8 cellular contexts compared by ENCODE assay signal in the genomic region with DNA sequence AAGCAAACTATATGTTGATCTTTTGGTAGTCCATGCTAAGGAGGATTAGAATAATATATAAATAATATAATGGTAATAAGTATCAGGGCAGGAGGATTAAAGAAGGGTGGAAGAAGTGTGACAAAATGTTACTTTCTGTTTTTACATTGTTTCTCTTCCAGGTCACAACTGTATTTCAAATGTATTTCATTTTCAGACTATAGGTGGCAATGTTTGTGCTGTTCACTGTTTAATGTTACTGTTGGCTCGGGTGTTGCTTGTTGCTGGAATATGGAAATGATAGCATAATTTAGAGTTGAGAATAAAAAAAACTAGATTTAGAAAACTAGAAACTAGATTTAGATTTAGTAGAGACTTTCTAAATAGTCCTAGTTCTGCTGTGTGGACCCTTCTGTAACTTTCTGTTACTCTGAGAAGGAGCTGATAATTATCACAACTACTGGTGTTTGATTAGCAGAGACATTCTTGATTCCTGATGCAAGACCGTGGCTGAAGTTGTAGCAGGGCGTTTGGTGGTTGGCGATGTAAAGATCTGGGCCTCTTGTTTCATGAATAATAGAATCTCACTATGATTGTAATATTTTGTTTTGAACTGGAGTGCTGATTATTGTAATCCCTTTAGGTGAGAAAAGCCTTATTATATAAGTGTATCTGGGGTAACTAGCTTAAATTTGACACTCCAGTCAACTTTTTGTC. TPM values are rescaled to one million over a fixed set of nuclear protein-coding genes. Genes with fewer than 3 reads are reported as not detected.
A peak's percentile ranks its signal among the peaks of the same experiment; 100 is the strongest.
DNase-seq lines count a peak whose midpoint lies in the region; ATAC-seq and TF ChIP-seq lines count a peak whose summit lies in the region.

No MANE protein-coding gene starts in this region.

- H3K27ac ChIP-seq in PC-3 (ENCODE audit: low read length) (no peak overlapping the region), foreskin keratinocyte (no peak overlapping the region), aorta (ENCODE audit: low read depth in 1 of 2, low read length in 2 of 2) (no peak overlapping the region)

- no peaks in the 10 kb centered on the region for H3K9me3 Mint-ChIP-seq in glutamatergic neuron (ENCODE audit: unreplicated experiment)

- no peaks in the 10 kb centered on the region for H4K20me1 ChIP-seq in PC-3 (ENCODE audit: low read length)

- H3K27me3 Mint-ChIP-seq in glutamatergic neuron (ENCODE audit: unreplicated experiment): no peaks in the 10 kb centered on the region

- BruUV-seq in PC-3 (replicated peaks; lab: Mats Ljungman, UMichigan): no TSS peak

- H3K4me1 ChIP-seq in PC-3 (ENCODE audit: insufficient read depth, low read length) (peaks cover 19% of the 10 kb centered on the region), foreskin keratinocyte (peaks cover 26% of the 10 kb centered on the region), aorta (ENCODE audit: control insufficient read depth in 1 of 2, insufficient read depth in 2 of 2, low read length in 2 of 2) (peaks cover 0 to 2% of the 10 kb centered on the region in 2 donors)

- H2AFZ ChIP-seq in PC-3 (ENCODE audit: low read length): no peak overlapping the region

- ATAC-seq in GM21619 (IDR thresholded peaks at IDR 0.05; ENCODE audit: unreplicated experiment) (peak; percentile 84), PC-3 (peak; percentile 74), foreskin keratinocyte (peak; percentile 43), aorta (ENCODE audit: low FRiP score) (no peak), sciatic nerve (no peak)

- H3K27me3 ChIP-seq in PC-3 (ENCODE audit: low read length) (no peaks in the 10 kb centered on the region), foreskin keratinocyte (no peaks in the 10 kb centered on the region), aorta (ENCODE audit: control insufficient read depth in 1 of 2, insufficient read depth in 2 of 2, low read length in 1 of 2) (peaks cover 0 to 2% of the 10 kb centered on the region in 2 donors)

- no peaks in the 10 kb centered on the region for H3K9me2 ChIP-seq in PC-3 (replicated peaks; ENCODE audit: low read length)

- H3K4me3 ChIP-seq in PC-3 (ENCODE audit: low read length) (no peak overlapping the region), aorta (ENCODE audit: low read length in 2 of 2) (no peak overlapping the region)

- H3K4me3 Mint-ChIP-seq in glutamatergic neuron (ENCODE audit: unreplicated experiment): no peak overlapping the region

- H3K36me3 ChIP-seq in PC-3 (ENCODE audit: low read depth, low read length): no peaks in the 10 kb centered on the region
- no peaks in the 10 kb centered on the region for H3K36me3 ChIP-seq in aorta (ENCODE audit: control insufficient read depth in 1 of 2, insufficient read depth in 2 of 2, low read length in 1 of 2)

- H3K9ac ChIP-seq in PC-3 (ENCODE audit: low read length): no peak overlapping the region

- WGBS in aorta, 2 donors: 73 to 76% methylated on average over 4 of the region's 4 CpGs

- H3K9me3 ChIP-seq in PC-3 (ENCODE audit: low read length): no peaks in the 10 kb centered on the region
- no peaks in the 10 kb centered on the region for H3K9me3 ChIP-seq in aorta (ENCODE audit: control insufficient read depth, low read length)

- intact Hi-C loops in PC-3 (cut with micrococcal nuclease): no loop called here
- intact Hi-C loops in aorta (cut with DNase I): no loop called here
- intact Hi-C loops in sciatic nerve (cut with DNase I): no loop called here

- CTCF ChIA-PET in PC-3 (lab: Charles Lee): interaction anchor here (0.6 to 1.2 kb wide), 4 partner anchors 67 to 343 kb away, joined by 3 to 4 read pairs (median 3); no protein-coding TSS in a partner anchor

- no peaks in the 10 kb centered on the region for H3F3A ChIP-seq in PC-3 (ENCODE audit: low read length, unreplicated experiment)

- peak; percentile 66 for TF ChIP-seq CTCF in PC-3 (conservative IDR thresholded peaks at IDR 0.05; ENCODE audit: low read depth, low read length)
- TF ChIP-seq CTCF in foreskin keratinocyte (conservative IDR thresholded peaks at IDR 0.05): peak; percentile 69
- TF ChIP-seq CTCF in glutamatergic neuron (IDR thresholded peaks at IDR 0.05; ENCODE audit: partially characterized antibody, unreplicated experiment): no peak

- H3K27ac Mint-ChIP-seq in glutamatergic neuron (ENCODE audit: unreplicated experiment): no peak overlapping the region

- peaks cover 94% of the 10 kb centered on the region for H3K79me2 ChIP-seq in PC-3 (ENCODE audit: low read length)

- peak overlapping the region; percentile 35; the same call in 1 of the 2 replicates for H3K4me2 ChIP-seq in PC-3 (ENCODE audit: low read length)

- H3K4me1 Mint-ChIP-seq in glutamatergic neuron (ENCODE audit: low read depth, unreplicated experiment): peaks cover 23% of the 10 kb centered on the region

- POLR2A ChIA-PET in PC-3 (lab: Charles Lee; ENCODE audit: unreplicated experiment): no interaction called here

- DNase-seq in COLO829 (ENCODE audit: low spot score): peak; percentile 45
- DNase-seq in PC-3: peak; percentile 40
- peak in 1 of 2 donors; percentile 32 for DNase-seq in foreskin keratinocyte
- DNase-seq in HK-2 (ENCODE audit: unreplicated experiment): no peak
- no peak for DNase-seq in aorta
- DNase-seq in glutamatergic neuron: no peak
- no peak for DNase-seq in sciatic nerve (ENCODE audit: low spot score)

- no peaks in the 10 kb centered on the region for H3K36me3 Mint-ChIP-seq in glutamatergic neuron (ENCODE audit: unreplicated experiment)

RNA-seq across cellular contexts. Expression of a gene that starts 7.9 kb away (rescaled TPM):
- 100 and 105 TPM in 2 replicates for total RNA-seq in PC-3 (2014; rRNA removed)
- 76.3 and 79.5 TPM in 2 replicates for total RNA-seq in foreskin keratinocyte
- 52.6 and 62.1 TPM in 2 replicates for polyA plus RNA-seq in foreskin keratinocyte
- total RNA-seq in aorta: 10 to 100 TPM; 20.9 to 24.0 TPM
- polyA plus RNA-seq in aorta: 10 to 100 TPM in 1 of 2 donors, 1 to 10 TPM in 1; 4.0 to 14.8 TPM
- 209 TPM for total RNA-seq in glutamatergic neuron (ENCODE audit: unreplicated experiment)
- total RNA-seq in sciatic nerve: 30.9 TPM

Comparison
In these comparisons a context has a peak if more than half of its experiments do, and no peak if none do; other contexts are left out.
1. DNase-seq: peak in COLO829 (single experiment) and PC-3 (single experiment); none in HK-2 (single experiment), aorta (0 of 2), glutamatergic neuron (single experiment) and sciatic nerve (single experiment).
2. ATAC-seq: peak in GM21619 (single experiment), PC-3 (single experiment) and foreskin keratinocyte (single experiment); none in aorta (single experiment) and sciatic nerve (single experiment).